ENCODE assay signal across 9 cellular contexts in the genomic region with DNA sequence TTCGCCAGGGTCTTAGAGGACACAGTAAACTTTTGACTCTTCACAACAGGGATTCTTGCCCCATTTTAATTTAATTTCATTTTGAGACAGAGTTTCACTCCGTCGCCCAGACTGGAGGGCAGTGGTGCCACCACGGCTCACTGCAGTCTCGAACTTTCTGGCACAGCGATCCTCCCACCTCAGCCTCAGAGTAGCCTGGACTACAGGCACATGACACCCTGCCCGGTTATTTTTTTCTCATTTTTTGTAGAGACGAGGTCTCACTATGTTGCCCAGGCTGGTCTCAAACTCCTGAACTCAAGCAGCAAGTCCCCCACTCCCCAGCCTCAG. TPM values are rescaled to one million over a fixed set of nuclear protein-coding genes. Genes with fewer than 3 reads are reported as not detected.
DNase-seq lines count a peak whose midpoint lies in the region; ATAC-seq, FAIRE-seq and TF ChIP-seq lines count a peak whose summit lies in the region.
"Had no signal": no experiment of that assay in that cellular context is flagged by ENCODE, and none has a peak within 500 bp of the region (broad histone marks: within the 10 kb centered on the region; RNA-seq: fewer than 3 reads in every experiment).

No MANE protein-coding gene starts in this region.

- no peak overlapping the region for H2BK120ac ChIP-seq in H1 (replicated peaks; ENCODE audit: low read depth, low read length)

- H2AFZ ChIP-seq in OCI-LY1 (ENCODE audit: low read length): no peak overlapping the region
- H2AFZ ChIP-seq in H1 (ENCODE audit: low read length): peak overlapping the region; percentile 77; the same call in 1 of the 2 replicates

- H3K14ac ChIP-seq in H1 (ENCODE audit: insufficient read length): no peak overlapping the region

- no peak overlapping the region for H3K56ac ChIP-seq in H1 (replicated peaks; ENCODE audit: insufficient read length, low read depth, low read length)

- no peak overlapping the region for H2BK5ac ChIP-seq in H1 (ENCODE audit: low read depth, low read length)

- H3K4me3 Mint-ChIP-seq in CD8-positive, alpha-beta T cell: peak overlapping the region; percentile 85

- H2AK5ac ChIP-seq in H1 (ENCODE audit: low read depth, low read length): no peak overlapping the region

- no peak overlapping the region for H3K4ac ChIP-seq in H1 (replicated peaks; ENCODE audit: insufficient read length, low read depth, low read length)

- H3F3A ChIP-seq in OCI-LY1 (ENCODE audit: insufficient read depth, low read length): no peaks in the 10 kb centered on the region

- H3K27me3 ChIP-seq in CD8-positive, alpha-beta T cell (ENCODE audit: insufficient read depth, low read length): no peaks in the 10 kb centered on the region
- no peaks in the 10 kb centered on the region for H3K27me3 ChIP-seq in OCI-LY1 (ENCODE audit: insufficient read depth, low read length)
- H3K27me3 ChIP-seq in H1 (replicated peaks in 1 of 4; ENCODE audit: control insufficient read depth in 3 of 4, extremely low read depth in 1 of 4, insufficient read depth in 3 of 4, low read length in 3 of 4): no peaks in the 10 kb centered on the region
- H3K27me3 ChIP-seq in ovary: no peaks in the 10 kb centered on the region

- H3K79me1 ChIP-seq in H1 (ENCODE audit: low read depth, low read length): no peaks in the 10 kb centered on the region

- peak overlapping the region; percentile 12; the same call in 1 of the 2 replicates for H3K4me2 ChIP-seq in OCI-LY1 (ENCODE audit: low read length)
- peak overlapping the region in 1 of 2 experiments; percentile 32; a peak in 2 of 4 replicates for H3K4me2 ChIP-seq in H1 (ENCODE audit: insufficient read depth in 1 of 2, low read depth in 2 of 2, low read length in 2 of 2)

- H3K9ac ChIP-seq in OCI-LY1 (ENCODE audit: low read length): no peak overlapping the region; the same call in 1 of the 2 replicates
- no peak overlapping the region for H3K9ac ChIP-seq in H1 (replicated peaks in 1 of 4; ENCODE audit: extremely low read depth in 1 of 4, low read depth in 3 of 4, low read length in 3 of 4)

- no peak overlapping the region for H2BK20ac ChIP-seq in H1 (ENCODE audit: low read length)

- no peak overlapping the region for H2BK15ac ChIP-seq in H1 (ENCODE audit: low read length)

- no peak for TF ChIP-seq RAD21 in H1 (IDR thresholded peaks at IDR 0.05 in 1 of 2, conservative IDR thresholded peaks at IDR 0.05 in 1 of 2; ENCODE audit: low read depth in 2 of 2, low read length in 2 of 2)

- H3K27ac ChIP-seq in CD8-positive, alpha-beta T cell (ENCODE audit: low read depth, low read length): no peak overlapping the region
- H3K27ac ChIP-seq in OCI-LY1 (ENCODE audit: low read depth, low read length, poor library complexity, severe bottlenecking): no peak overlapping the region
- no peak overlapping the region for H3K27ac ChIP-seq in H1 (ENCODE audit: low read depth, low read length)
- H3K27ac ChIP-seq in ovary: no peak overlapping the region

- H4K5ac ChIP-seq in H1 (ENCODE audit: insufficient read length, low read depth, low read length): no peak overlapping the region

- no peak for TF ChIP-seq POLR2A in H1 (IDR thresholded peaks at IDR 0.05; ENCODE audit: control extremely low read depth in 1 of 2, low read depth in 2 of 2, low read length in 2 of 2)
- TF ChIP-seq POLR2A in ovary (IDR thresholded peaks at IDR 0.05): no peak

- no peaks in the 10 kb centered on the region for H3K27me3 Mint-ChIP-seq in CD8-positive, alpha-beta T cell (ENCODE audit: low read depth)

- POLR2A ChIA-PET in CD8-positive, alpha-beta T cell (lab: Charles Lee): interaction anchor here (1.2 to 1.8 kb wide), 2 partner anchors 19 to 437 kb away, joined by 3 to 7 read pairs; no protein-coding TSS in a partner anchor
- POLR2A ChIA-PET in H1 (lab: Charles Lee; ENCODE audit: partially characterized antibody): interaction anchor here (1.1 to 6.8 kb wide), 5 partner anchors 13 to 52 kb away, joined by 3 to 84 read pairs (median 5); partner anchors contain the start of gene RAD51D

- H3K4me1 Mint-ChIP-seq in CD8-positive, alpha-beta T cell (ENCODE audit: low read depth): peaks cover 17% of the 10 kb centered on the region

- H3K79me2 ChIP-seq in OCI-LY1 (ENCODE audit: insufficient read depth, low read length): peaks cover 11% of the 10 kb centered on the region
- peaks cover 0 to 24% of the 10 kb centered on the region in 2 experiments; a peak in 3 of 4 replicates for H3K79me2 ChIP-seq in H1 (ENCODE audit: control insufficient read depth in 1 of 2, insufficient read depth in 2 of 2, low read length in 2 of 2)

- H3K23ac ChIP-seq in H1 (ENCODE audit: insufficient read length): no peak overlapping the region

- H3K23me2 ChIP-seq in H1 (ENCODE audit: low read depth, low read length): no peaks in the 10 kb centered on the region

- DNase-seq in CD8-positive, alpha-beta T cell: no peak
- DNase-seq in H1 (ENCODE audit: low read depth in 1 of 2, low spot score in 2 of 2) (no peak), ovary (no peak), D341Med (ENCODE audit: low spot score) (no peak), NCI-H187 treated with DMSO at 0.1 percent for 48 hours (lab: John Stamatoyannopoulos, UW) (no peak)

- H3K36me3 ChIP-seq in CD8-positive, alpha-beta T cell (ENCODE audit: insufficient read depth, low read length): peaks cover 9% of the 10 kb centered on the region
- H3K36me3 ChIP-seq in OCI-LY1 (ENCODE audit: insufficient read depth, low read length) (peaks cover 26% of the 10 kb centered on the region), H1 (ENCODE audit: control insufficient read depth in 2 of 4, insufficient read depth in 4 of 4, low read length in 3 of 4) (peaks cover 16 to 26% (median 22%) of the 10 kb centered on the region in 4 experiments), ovary (no peaks in the 10 kb centered on the region)

- no peak for FAIRE-seq in H1 (lab: Jason Lieb, UNC)

- H3K18ac ChIP-seq in H1 (ENCODE audit: extremely low read depth, low read length): peak overlapping the region; percentile 19; the same call in 1 of the 2 replicates

- TF ChIP-seq CTCF in CD8-positive, alpha-beta T cell (IDR thresholded peaks at IDR 0.05): peak; percentile 58
- no peak for TF ChIP-seq CTCF in OCI-LY1 (IDR thresholded peaks at IDR 0.05; ENCODE audit: low read length)
- no peak for TF ChIP-seq CTCF in H1 (IDR thresholded peaks at IDR 0.05; ENCODE audit: control extremely low read depth in 1 of 3, insufficient read depth in 1 of 3, low read depth in 1 of 3, low read length in 3 of 3)
- no peak for TF ChIP-seq CTCF in ovary (IDR thresholded peaks at IDR 0.05)

- TF ChIP-seq EP300 in H1 (IDR thresholded peaks at IDR 0.05; ENCODE audit: borderline replicate concordance in 1 of 2, low read depth in 2 of 2, low read length in 2 of 2) (no peak), ovary (IDR thresholded peaks at IDR 0.05) (no peak)

- H4K20me1 ChIP-seq in OCI-LY1 (ENCODE audit: insufficient read depth, low read length): no peaks in the 10 kb centered on the region
- peaks cover 0 to 1% of the 10 kb centered on the region in 2 experiments for H4K20me1 ChIP-seq in H1 (replicated peaks in 1 of 2; ENCODE audit: control insufficient read depth in 1 of 2, insufficient read depth in 2 of 2, low read length in 2 of 2)

- 68% methylated on average over 8 of the region's 8 CpGs; no CpG with 5 or more reads in 1 of the 2 experiments for WGBS in H1 (ENCODE audit: extremely low coverage in 1 of 2, insufficient coverage in 1 of 2, insufficient read length in 1 of 2, insufficient replicate concordance in 2 of 2, low coverage in 1 of 2, low lambda C conversion rate in 2 of 2, missing lambda C conversion rate in 1 of 2), 2 experiments
- WGBS in ovary, 3 donors: 45 to 63% (median 58%) methylated on average over 8 of the region's 8 CpGs

- H3K9me2 ChIP-seq in OCI-LY1 (ENCODE audit: low read depth, low read length): no peaks in the 10 kb centered on the region

- H3K27ac Mint-ChIP-seq in CD8-positive, alpha-beta T cell: peak overlapping the region; percentile 76

- H3K9me3 ChIP-seq in CD8-positive, alpha-beta T cell (ENCODE audit: low read length): no peaks in the 10 kb centered on the region
- H3K9me3 ChIP-seq in OCI-LY1 (ENCODE audit: low read length) (no peaks in the 10 kb centered on the region), H1 (ENCODE audit: insufficient read depth in 2 of 2, low read depth in 1 of 2, low read length in 1 of 2) (no peaks in the 10 kb centered on the region), ovary (no peaks in the 10 kb centered on the region)

- peaks cover 21% of the 10 kb centered on the region for H3K36me3 Mint-ChIP-seq in CD8-positive, alpha-beta T cell

- intact Hi-C loops in CD8-positive, alpha-beta T cell (cut with DNase I, micrococcal nuclease): loop anchor here (1.0 to 10.0 kb wide), 8 partner anchors 19 to 662 kb away; partner anchors contain the start of genes AP2B1 (in 1 of the 2), CCT6B (in 1 of the 2), RAD51D (in 1 of the 2) and TAF15 (in 1 of the 2)
- intact Hi-C loops in ovary (cut with DNase I): no loop called here

- ATAC-seq in CD8-positive, alpha-beta T cell: no peak
- ATAC-seq in esophagus mucosa: no peak
- ATAC-seq in GM21528 (IDR thresholded peaks at IDR 0.05; ENCODE audit: low FRiP score, unreplicated experiment): no peak

- H4K91ac ChIP-seq in H1 (replicated peaks; ENCODE audit: insufficient read length, low read length): peak overlapping the region; percentile 62

- peaks cover 8% of the 10 kb centered on the region for H3K4me1 ChIP-seq in CD8-positive, alpha-beta T cell (ENCODE audit: insufficient read depth, low read length)
- peaks cover 8% of the 10 kb centered on the region for H3K4me1 ChIP-seq in OCI-LY1 (ENCODE audit: insufficient read depth, low read length, severe bottlenecking)
- peaks cover 0 to under 1% (median 0%) of the 10 kb centered on the region in 4 experiments; a peak in 1 of 7 replicates for H3K4me1 ChIP-seq in H1 (replicated peaks in 1 of 4; ENCODE audit: control insufficient read depth in 3 of 4, insufficient read depth in 4 of 4, low read length in 3 of 4)
- peaks cover 7% of the 10 kb centered on the region for H3K4me1 ChIP-seq in ovary (ENCODE audit: insufficient read depth)

- H3K9me3 Mint-ChIP-seq in CD8-positive, alpha-beta T cell: no peaks in the 10 kb centered on the region

- H3K4me3 ChIP-seq in CD8-positive, alpha-beta T cell (ENCODE audit: low read depth, low read length): peak overlapping the region; percentile 99
- H3K4me3 ChIP-seq in OCI-LY1 (ENCODE audit: low read depth, low read length, poor library complexity, severe bottlenecking) (peak overlapping the region; percentile 100), H1 (ENCODE audit: extremely low read depth in 1 of 4, insufficient read depth in 2 of 4, low read depth in 3 of 4, low read length in 4 of 4) (peak overlapping the region in 1 of 4 experiments; percentile 99; a peak in 3 of 8 replicates), ovary (peak overlapping the region; percentile 88)

- H4K8ac ChIP-seq in H1 (ENCODE audit: extremely low read depth, insufficient read depth, low read length): no peak overlapping the region; the same call in 1 of the 2 replicates

- H2BK12ac ChIP-seq in H1 (ENCODE audit: low read depth, low read length): 0 out of 2 replicates have a peak overlapping the region, but pooled peaks have one; percentile 50

- CTCF ChIA-PET in CD8-positive, alpha-beta T cell (lab: Charles Lee): interaction anchor here (0.6 to 3.1 kb wide), 6 partner anchors 12 to 605 kb away, joined by 4 to 10 read pairs (median 5); no protein-coding TSS in a partner anchor
- CTCF ChIA-PET in H1 (lab: Charles Lee; ENCODE audit: partially characterized antibody): interaction anchor here (0.9 to 3.6 kb wide), 4 partner anchors 12 to 394 kb away, joined by 3 to 11 read pairs (median 4); partner anchors contain the start of gene RAD51D

RNA-seq across cellular contexts. Expression of gene NLE1, which starts 0.3 kb away (rescaled TPM):
- total RNA-seq in CD8-positive, alpha-beta T cell: 10 to 100 TPM in 1 of 2 experiments, 1 to 10 TPM in 1; 9.4 to 11.3 TPM
- total RNA-seq in H1 (2021; fragmentation: NEBNext Ultra II Directional; extraction: Animal tissue kit (Norgen Biotek cat#: 25700)): 50.1 and 51.5 TPM in 2 replicates
- 50.4 and 67.7 TPM in 2 replicates for polyA plus RNA-seq in H1 (2011; rRNA removed)
- 62.4 TPM for polyA plus RNA-seq in H1 (2011; cell fraction: cytosol; rRNA removed)
- 85.8 TPM for polyA plus RNA-seq in H1 (2011; cell fraction: nucleus; rRNA removed)
- 33.3 to 45.0 TPM (median 40.7 TPM) in 4 replicates for polyA plus RNA-seq in H1 (2012, experiment 1 of 2)
- 46.0 TPM for polyA plus RNA-seq in H1 (2012, experiment 2 of 2)
- polyA plus RNA-seq in H1 (2013, experiment 1 of 2): 28.5 TPM
- 25.9 TPM for polyA plus RNA-seq in H1 (2013, experiment 2 of 2)
- 58.1 and 72.0 TPM in 2 replicates for polyA minus RNA-seq in H1 (2011; rRNA and poly(A)+ RNA removed)
- polyA minus RNA-seq in H1 (2011; cell fraction: cytosol; rRNA and poly(A)+ RNA removed): 38.5 TPM
- 61.1 TPM for polyA minus RNA-seq in H1 (2011; cell fraction: nucleus; rRNA and poly(A)+ RNA removed)
- total RNA-seq in ovary: 10 to 100 TPM; 11.7 to 26.5 (median 22.2) TPM
- 10 to 100 TPM; 10.6 to 12.2 TPM for polyA plus RNA-seq in ovary
- total RNA-seq in esophagus mucosa: 14.7 TPM

RNA-seq across cellular contexts. Expression of gene UNC45B, which starts 5.2 kb away (rescaled TPM):
- under 1 TPM; 0.19 to 0.38 TPM for total RNA-seq in CD8-positive, alpha-beta T cell
- 0.15 and 0.23 TPM in 2 replicates for total RNA-seq in H1 (2021; fragmentation: NEBNext Ultra II Directional; extraction: Animal tissue kit (Norgen Biotek cat#: 25700))
- polyA plus RNA-seq in H1 (2011; rRNA removed): 0.06 and 0.11 TPM in 2 replicates
- 0.09 TPM for polyA plus RNA-seq in H1 (2011; cell fraction: cytosol; rRNA removed)
- 0.19 TPM for polyA plus RNA-seq in H1 (2011; cell fraction: nucleus; rRNA removed)
- 0.10 to 0.25 TPM (median 0.13 TPM) in 4 replicates for polyA plus RNA-seq in H1 (2012, experiment 1 of 2)
- not detected for polyA plus RNA-seq in H1 (2012, experiment 2 of 2)
- 0.02 TPM for polyA plus RNA-seq in H1 (2013, experiment 1 of 2)
- 0.04 TPM for polyA plus RNA-seq in H1 (2013, experiment 2 of 2)
- polyA minus RNA-seq in H1 (2011; rRNA and poly(A)+ RNA removed): 0.12 and 0.19 TPM in 2 replicates
- polyA minus RNA-seq in H1 (2011; cell fraction: cytosol; rRNA and poly(A)+ RNA removed): not detected
- polyA minus RNA-seq in H1 (2011; cell fraction: nucleus; rRNA and poly(A)+ RNA removed): not detected
- under 1 TPM in 3 of 7 donors, not detected in 4; 0.05 to 0.10 (median 0.05) TPM for total RNA-seq in ovary
- polyA plus RNA-seq in ovary: under 1 TPM; 0.05 to 0.10 TPM
- not detected for total RNA-seq in esophagus mucosa

RNA-seq across cellular contexts. Expression of gene FNDC8, which starts 21.0 kb away (rescaled TPM):
- total RNA-seq in CD8-positive, alpha-beta T cell: not detected
- total RNA-seq in H1 (2021; fragmentation: NEBNext Ultra II Directional; extraction: Animal tissue kit (Norgen Biotek cat#: 25700)): not detected in 2 replicates
- not detected in 2 replicates for polyA plus RNA-seq in H1 (2011; rRNA removed)
- not detected for polyA plus RNA-seq in H1 (2011; cell fraction: cytosol; rRNA removed)
- polyA plus RNA-seq in H1 (2011; cell fraction: nucleus; rRNA removed): not detected
- polyA plus RNA-seq in H1 (2012, experiment 1 of 2): 0.29 TPM in 1 of 4 replicates, not detected in the others
- polyA plus RNA-seq in H1 (2012, experiment 2 of 2): not detected
- not detected for polyA plus RNA-seq in H1 (2013, experiment 1 of 2)
- polyA plus RNA-seq in H1 (2013, experiment 2 of 2): not detected
- polyA minus RNA-seq in H1 (2011; rRNA and poly(A)+ RNA removed): not detected in 2 replicates
- polyA minus RNA-seq in H1 (2011; cell fraction: cytosol; rRNA and poly(A)+ RNA removed): not detected
- not detected for polyA minus RNA-seq in H1 (2011; cell fraction: nucleus; rRNA and poly(A)+ RNA removed)
- not detected for total RNA-seq in ovary
- not detected for polyA plus RNA-seq in ovary
- not detected for total RNA-seq in esophagus mucosa
- total RNA-seq: T-helper 2 cell treated with Interferon-gamma antibody and Interleukin-4, amounts not matched to agents 100 ng/mL and 5 ng/mL, for 36 hours had no signal

RNA-seq across cellular contexts. Expression of gene RAD51D, which starts 22.8 kb away (rescaled TPM):
- 1 to 10 TPM; 6.9 to 8.7 TPM for total RNA-seq in CD8-positive, alpha-beta T cell
- total RNA-seq in H1 (2021; fragmentation: NEBNext Ultra II Directional; extraction: Animal tissue kit (Norgen Biotek cat#: 25700)): 12.9 and 13.7 TPM in 2 replicates
- polyA plus RNA-seq in H1 (2011; rRNA removed) (9.2 and 10.2 TPM in 2 replicates), ovary (1 to 10 TPM; 7.5 to 9.3 TPM)
- polyA plus RNA-seq in H1 (2011; cell fraction: cytosol; rRNA removed): 10.3 TPM
- 15.0 TPM for polyA plus RNA-seq in H1 (2011; cell fraction: nucleus; rRNA removed)
- polyA plus RNA-seq in H1 (2012, experiment 1 of 2): 9.7 to 13.1 TPM (median 11.8 TPM) in 4 replicates
- polyA plus RNA-seq in H1 (2012, experiment 2 of 2): 8.7 TPM
- 6.7 TPM for polyA plus RNA-seq in H1 (2013, experiment 1 of 2)
- 6.4 TPM for polyA plus RNA-seq in H1 (2013, experiment 2 of 2)
- polyA minus RNA-seq in H1 (2011; rRNA and poly(A)+ RNA removed): 15.8 and 17.3 TPM in 2 replicates
- polyA minus RNA-seq in H1 (2011; cell fraction: cytosol; rRNA and poly(A)+ RNA removed): 6.9 TPM
- 18.8 TPM for polyA minus RNA-seq in H1 (2011; cell fraction: nucleus; rRNA and poly(A)+ RNA removed)
- total RNA-seq in ovary (10 to 100 TPM in 5 of 7 donors, 1 to 10 TPM in 2; 7.3 to 16.7 (median 11.5) TPM), esophagus mucosa (6.3 TPM)

RNA-seq across cellular contexts. Expression of gene SLC35G3, which starts 51.8 kb away (rescaled TPM):
- total RNA-seq in CD8-positive, alpha-beta T cell: not detected
- not detected in 2 replicates for total RNA-seq in H1 (2021; fragmentation: NEBNext Ultra II Directional; extraction: Animal tissue kit (Norgen Biotek cat#: 25700))
- polyA plus RNA-seq in H1 (2011; rRNA removed) (not detected in 2 replicates), ovary (not detected)
- polyA plus RNA-seq in H1 (2011; cell fraction: cytosol; rRNA removed): not detected
- polyA plus RNA-seq in H1 (2011; cell fraction: nucleus; rRNA removed): not detected
- not detected in 4 replicates for polyA plus RNA-seq in H1 (2012, experiment 1 of 2)
- not detected for polyA plus RNA-seq in H1 (2012, experiment 2 of 2)
- polyA plus RNA-seq in H1 (2013, experiment 1 of 2): not detected
- not detected for polyA plus RNA-seq in H1 (2013, experiment 2 of 2)
- polyA minus RNA-seq in H1 (2011; rRNA and poly(A)+ RNA removed): not detected in 2 replicates
- not detected for polyA minus RNA-seq in H1 (2011; cell fraction: cytosol; rRNA and poly(A)+ RNA removed)
- not detected for polyA minus RNA-seq in H1 (2011; cell fraction: nucleus; rRNA and poly(A)+ RNA removed)
- total RNA-seq in ovary (not detected), esophagus mucosa (not detected)
- total RNA-seq: T-helper 2 cell treated with Interferon-gamma antibody and Interleukin-4, amounts not matched to agents 100 ng/mL and 5 ng/mL, for 36 hours had no signal

Comparison
In these comparisons a context has a peak if more than half of its experiments do, and no peak if none do; other contexts are left out.
1. intact Hi-C loops: an anchor here in CD8-positive, alpha-beta T cell (1.0 to 10.0 kb wide); none called in ovary.